Comparison of ENCODE assay signal across 12 cellular contexts in genomic region chr15:34810455-34811146, GRCh38. TPM values are rescaled to one million over a fixed set of nuclear protein-coding genes. Genes with fewer than 3 reads are reported as not detected.
DNase-seq lines count a peak whose midpoint lies in the region; ATAC-seq and TF ChIP-seq lines count a peak whose summit lies in the region.
"Had no signal": no experiment of that assay in that cellular context is flagged by ENCODE, and none has a peak within 500 bp of the region (broad histone marks: within the 10 kb centered on the region; RNA-seq: fewer than 3 reads in every experiment).

No MANE protein-coding gene starts in this region.

- no peaks in the 10 kb centered on the region for H3K79me2 ChIP-seq in smooth muscle cell (ENCODE audit: low read depth)

- H3K4me3 ChIP-seq in SJCRH30 (no peak overlapping the region), smooth muscle cell (no peak overlapping the region)

- DNase-seq in NCI-H82 (lab: John Stamatoyannopoulos, UW) (peak; percentile 34), NCI-H82 treated with DMSO at 0.1 percent for 48 hours (lab: John Stamatoyannopoulos, UW; ENCODE audit: unreplicated experiment) (no peak), SJCRH30 (no peak), fibroblast of peridontal ligament (ENCODE audit: extremely low read depth) (peak; percentile 98), smooth muscle cell (lab: John Stamatoyannopoulos, UW; ENCODE audit: unreplicated experiment) (no peak)
- DNase-seq in NK-92 treated with Interleukin-12 subunit alpha and Interleukin-12 subunit beta, amount 100 ng/mL, for 24 hours (lab: John Stamatoyannopoulos, UW), result no peak
- DNase-seq: activated B cell treated with CpG ODN at 0.5 μM for 24 hours; foreskin melanocyte; MM.1S; stimulated activated CD4-positive, alpha-beta T cell treated with anti-CD3 and anti-CD28 coated beads, Interleukin-1b, Interleukin-23, amount 100 ng/mL, for 48 hours had no signal

- 12% methylated on average over 5 of the region's 5 CpGs for WGBS in smooth muscle cell (ENCODE audit: low lambda C conversion rate)

- H3K36me3 ChIP-seq in SJCRH30 (no peaks in the 10 kb centered on the region), smooth muscle cell (ENCODE audit: low read depth) (no peaks in the 10 kb centered on the region)

- TF ChIP-seq CTCF in smooth muscle cell (IDR thresholded peaks at IDR 0.05; ENCODE audit: borderline replicate concordance, insufficient read depth, poor library complexity, severe bottlenecking), result no peak

- no peaks in the 10 kb centered on the region for H3K27me3 ChIP-seq in SJCRH30
- no peaks in the 10 kb centered on the region for H3K27me3 ChIP-seq in smooth muscle cell (ENCODE audit: low read depth)

- H3K9me3 ChIP-seq in SJCRH30 (replicated peaks) (no peaks in the 10 kb centered on the region; the same call in 1 of the 2 replicates), smooth muscle cell (replicated peaks; ENCODE audit: low read depth) (no peaks in the 10 kb centered on the region)

- H4K20me1 ChIP-seq in smooth muscle cell (ENCODE audit: low read depth), result no peaks in the 10 kb centered on the region

- no peak for ATAC-seq in HG03135 (IDR thresholded peaks at IDR 0.05; ENCODE audit: unreplicated experiment)
- no peak for ATAC-seq in HG03439 (IDR thresholded peaks at IDR 0.05; ENCODE audit: unreplicated experiment)

- peak overlapping the region; percentile 3 for H3K4me2 ChIP-seq in smooth muscle cell

- H3K9ac ChIP-seq in smooth muscle cell (ENCODE audit: low read depth), result peak overlapping the region; percentile 76

- peak overlapping the region; percentile 52 for H3K27ac ChIP-seq in SJCRH30
- H3K27ac ChIP-seq in smooth muscle cell (ENCODE audit: low read depth), result peak overlapping the region; percentile 94

- peaks cover 34% of the 10 kb centered on the region for H3F3A ChIP-seq in smooth muscle cell (ENCODE audit: low read depth)

- H2AFZ ChIP-seq in smooth muscle cell (ENCODE audit: low read depth), result no peak overlapping the region

- H3K4me1 ChIP-seq in SJCRH30, result peaks cover 9% of the 10 kb centered on the region
- peaks cover 9% of the 10 kb centered on the region for H3K4me1 ChIP-seq in smooth muscle cell (ENCODE audit: low read depth)

RNA-seq across cellular contexts. Expression of gene ACTC1, which starts 15.3 kb away (rescaled TPM):
- 323 and 325 TPM in 2 replicates for total RNA-seq in SJCRH30 (2014; rRNA removed; shearing (Covaris generic))
- total RNA-seq in smooth muscle cell, result 95.9 and 136 TPM in 2 replicates
- polyA plus RNA-seq in smooth muscle cell, result 90.5 and 405 TPM in 2 replicates
- total RNA-seq: activated B cell treated with CpG ODN at 0.5 μM for 24 hours had no signal

RNA-seq across cellular contexts. Expression of gene GJD2, which starts 55.8 kb away (rescaled TPM):
- total RNA-seq in SJCRH30 (2014; rRNA removed; shearing (Covaris generic)), result not detected in 2 replicates
- total RNA-seq in smooth muscle cell, result 0.22 TPM in 1 of 2 replicates, not detected in the other
- not detected in 2 replicates for polyA plus RNA-seq in smooth muscle cell
- total RNA-seq: activated B cell treated with CpG ODN at 0.5 μM for 24 hours had no signal

Comparison
In these comparisons a context has a peak if more than half of its experiments do, and no peak if none do; other contexts are left out.
1. DNase-seq: peak in NCI-H82 (single experiment) and fibroblast of peridontal ligament (single experiment); none in NCI-H82 treated with DMSO at 0.1 percent for 48 hours (single experiment), SJCRH30 (0 of 2), smooth muscle cell (single experiment) and NK-92 treated with Interleukin-12 subunit alpha and Interleukin-12 subunit beta, amount 100 ng/mL, for 24 hours (single experiment).